ENCODE assay signal across 8 cellular contexts in genomic region chr12:121209629-121210572, GRCh38. TPM values are rescaled to one million over a fixed set of nuclear protein-coding genes. Genes with fewer than 3 reads are reported as not detected.
DNase-seq lines count a peak whose midpoint lies in the region; TF ChIP-seq lines count a peak whose summit lies in the region.

P2RX4 (plus strand) TSS chr12:121210129; CDS start chr12:121210165, 36 bp downstream.

- peak within 1 kb of the TSS; percentile 42; the same call in 1 of the 2 replicates for H2AFZ ChIP-seq in MM.1S (ENCODE audit: low read length)

- peak; percentile 49 for DNase-seq in GM04504 (ENCODE audit: low read depth)
- peak; percentile 68 to 91 for DNase-seq in HAP-1 (ENCODE audit: low spot score in 2 of 2)
- peak; percentile 75 for DNase-seq in MM.1S
- DNase-seq in SK-N-DZ (ENCODE audit: low spot score) = peak; percentile 65
- DNase-seq in activated naive CD4-positive, alpha-beta T cell treated with anti-CD3 and anti-CD28 coated beads, Interleukin-2, amount 50 U/mL, for 16 hours = peak; percentile 83
- DNase-seq in glomerular visceral epithelial cell (ENCODE audit: extremely low spot score) = peak; percentile 77
- DNase-seq in ovary = peak; percentile 88 to 94 (median 91)
- DNase-seq in thyroid gland = peak; percentile 81 to 83

- H3K9ac ChIP-seq in MM.1S (ENCODE audit: low read length) = peak within 1 kb of the TSS; percentile 65

- TF ChIP-seq EP300 in ovary (IDR thresholded peaks at IDR 0.05) = no peak

- no peaks in the 10 kb centered on the region for H3K9me2 ChIP-seq in MM.1S (replicated peaks; ENCODE audit: insufficient read depth, low read length)

- peak; percentile 23; the same call in 1 of the 2 replicates for TF ChIP-seq CTCF in MM.1S (IDR thresholded peaks at IDR 0.05; ENCODE audit: low read length)
- peak in 1 of 3 donors; percentile 16 for TF ChIP-seq CTCF in ovary (IDR thresholded peaks at IDR 0.05)
- peak in 1 of 6 experiments; percentile 13 for TF ChIP-seq CTCF in thyroid gland (IDR thresholded peaks at IDR 0.05)

- no peaks in the 10 kb centered on the region for H3K36me3 ChIP-seq in HAP-1 (replicated peaks)
- H3K36me3 ChIP-seq in MM.1S (replicated peaks; ENCODE audit: insufficient read depth, low read length) = no peaks in the 10 kb centered on the region
- H3K36me3 ChIP-seq in ovary = no peaks in the 10 kb centered on the region
- H3K36me3 ChIP-seq in thyroid gland = no peaks in the 10 kb centered on the region

- H3K4me3 ChIP-seq in HAP-1 = peak within 1 kb of the TSS; percentile 48
- H3K4me3 ChIP-seq in MM.1S (ENCODE audit: low read length) = peak within 1 kb of the TSS; percentile 68
- peak within 1 kb of the TSS; percentile 52 for H3K4me3 ChIP-seq in ovary
- H3K4me3 ChIP-seq in thyroid gland (replicated peaks in 1 of 3) = peak within 1 kb of the TSS; percentile 60 to 70 (median 67)

- H3K27me3 ChIP-seq in HAP-1 (ENCODE audit: low read depth) (no peaks in the 10 kb centered on the region), MM.1S (replicated peaks; ENCODE audit: insufficient read depth, low read length) (no peaks in the 10 kb centered on the region), ovary (no peaks in the 10 kb centered on the region), thyroid gland (no peaks in the 10 kb centered on the region)

- TF ChIP-seq POLR2A in ovary (IDR thresholded peaks at IDR 0.05) (peak; percentile 89), thyroid gland (IDR thresholded peaks at IDR 0.05) (peak; percentile 45 to 78)

- WGBS in ovary, 3 donors = 7 to 10% (median 10%) methylated on average over 48 to 96 of the region's 96 CpGs
- WGBS in thyroid gland, 2 donors = 12 to 37% methylated on average over 18 to 60 of the region's 96 CpGs

- H3K4me2 ChIP-seq in MM.1S (ENCODE audit: low read depth, low read length) = peak within 1 kb of the TSS; percentile 70

- peaks cover 9% of the 10 kb centered on the region for H3F3A ChIP-seq in MM.1S (ENCODE audit: insufficient read depth, low read length)

- H3K27ac ChIP-seq in MM.1S (ENCODE audit: low read length) (peak within 1 kb of the TSS; percentile 39; the same call in 1 of the 2 replicates), ovary (peak within 1 kb of the TSS; percentile 86 to 91), thyroid gland (peak within 1 kb of the TSS; percentile 48 to 88 (median 65))

- H4K20me1 ChIP-seq in MM.1S (ENCODE audit: insufficient read depth, low read length) = no peaks in the 10 kb centered on the region

- H3K4me1 ChIP-seq in HAP-1 = peaks cover 4% of the 10 kb centered on the region; the same call in 1 of the 2 replicates
- H3K4me1 ChIP-seq in MM.1S (ENCODE audit: low read length) = peaks cover 9% of the 10 kb centered on the region
- H3K4me1 ChIP-seq in ovary (ENCODE audit: insufficient read depth) = peaks cover 2% of the 10 kb centered on the region
- H3K4me1 ChIP-seq in thyroid gland = peaks cover 6 to 12% of the 10 kb centered on the region in 2 donors

- H3K9me3 ChIP-seq in HAP-1 = no peaks in the 10 kb centered on the region
- H3K9me3 ChIP-seq in MM.1S (replicated peaks; ENCODE audit: insufficient read depth, low read length) = no peaks in the 10 kb centered on the region
- H3K9me3 ChIP-seq in ovary = no peaks in the 10 kb centered on the region
- no peaks in the 10 kb centered on the region for H3K9me3 ChIP-seq in thyroid gland

- intact Hi-C loops in ovary (cut with DNase I) (no loop called here), thyroid gland (cut with DNase I) (no loop called here)

- peaks cover 21% of the 10 kb centered on the region for H3K79me2 ChIP-seq in MM.1S (ENCODE audit: low read length)

- in situ Hi-C loops in HAP-1 (cut with MboI; ENCODE audit: low sequenced_read_pairs) = no loop called here

RNA-seq across cellular contexts. Expression of gene P2RX4, which starts in this region (rescaled TPM):
- polyA plus RNA-seq in SK-N-DZ (2014; cell fraction: cytosol; rRNA removed) = 1.1 and 6.1 TPM in 2 replicates
- polyA plus RNA-seq in SK-N-DZ (2014; cell fraction: nucleus; rRNA removed) = 2.0 and 7.7 TPM in 2 replicates
- total RNA-seq in ovary (10 to 100 TPM; 17.8 to 46.7 (median 24.5) TPM), thyroid gland (10 to 100 TPM; 36.8 to 87.3 (median 56.1) TPM)
- 10 to 100 TPM; 26.6 to 44.5 TPM for polyA plus RNA-seq in ovary

Comparison
In these comparisons a context has a peak if more than half of its experiments do, and no peak if none do; other contexts are left out.
1. Peak in every context shown above with its lines: DNase-seq, H3K4me3 ChIP-seq and H3K27ac ChIP-seq.